Comparison of ENCODE assay signal across 1 cellular context in the genomic region with DNA sequence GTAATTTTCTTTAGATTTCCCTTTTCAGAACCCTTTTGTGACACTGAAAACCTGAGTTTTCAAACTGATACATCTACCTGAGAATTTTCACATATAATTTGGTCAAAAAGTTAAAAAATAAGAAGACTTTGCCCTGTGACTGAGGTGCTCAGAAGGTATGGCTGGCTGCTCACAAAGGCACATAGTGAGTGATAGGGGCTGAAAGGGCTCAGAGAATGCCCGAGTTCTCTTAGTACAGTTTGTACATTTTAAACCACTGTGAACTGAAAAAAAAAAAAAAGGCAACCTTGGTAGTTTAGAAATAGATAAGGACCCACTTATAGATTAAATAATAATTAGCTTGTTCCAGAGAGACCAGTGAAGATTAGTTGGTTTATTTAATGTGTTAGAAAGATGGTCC.
TF ChIP-seq lines count a peak whose summit lies in the region.

No MANE protein-coding gene starts in this region.

TF ChIP-seq in WTC11, 78 proteins besides CTCF, POLR2A, EP300 and RAD21 (continued from another document):
- TF ChIP-seq, protein P1, sequence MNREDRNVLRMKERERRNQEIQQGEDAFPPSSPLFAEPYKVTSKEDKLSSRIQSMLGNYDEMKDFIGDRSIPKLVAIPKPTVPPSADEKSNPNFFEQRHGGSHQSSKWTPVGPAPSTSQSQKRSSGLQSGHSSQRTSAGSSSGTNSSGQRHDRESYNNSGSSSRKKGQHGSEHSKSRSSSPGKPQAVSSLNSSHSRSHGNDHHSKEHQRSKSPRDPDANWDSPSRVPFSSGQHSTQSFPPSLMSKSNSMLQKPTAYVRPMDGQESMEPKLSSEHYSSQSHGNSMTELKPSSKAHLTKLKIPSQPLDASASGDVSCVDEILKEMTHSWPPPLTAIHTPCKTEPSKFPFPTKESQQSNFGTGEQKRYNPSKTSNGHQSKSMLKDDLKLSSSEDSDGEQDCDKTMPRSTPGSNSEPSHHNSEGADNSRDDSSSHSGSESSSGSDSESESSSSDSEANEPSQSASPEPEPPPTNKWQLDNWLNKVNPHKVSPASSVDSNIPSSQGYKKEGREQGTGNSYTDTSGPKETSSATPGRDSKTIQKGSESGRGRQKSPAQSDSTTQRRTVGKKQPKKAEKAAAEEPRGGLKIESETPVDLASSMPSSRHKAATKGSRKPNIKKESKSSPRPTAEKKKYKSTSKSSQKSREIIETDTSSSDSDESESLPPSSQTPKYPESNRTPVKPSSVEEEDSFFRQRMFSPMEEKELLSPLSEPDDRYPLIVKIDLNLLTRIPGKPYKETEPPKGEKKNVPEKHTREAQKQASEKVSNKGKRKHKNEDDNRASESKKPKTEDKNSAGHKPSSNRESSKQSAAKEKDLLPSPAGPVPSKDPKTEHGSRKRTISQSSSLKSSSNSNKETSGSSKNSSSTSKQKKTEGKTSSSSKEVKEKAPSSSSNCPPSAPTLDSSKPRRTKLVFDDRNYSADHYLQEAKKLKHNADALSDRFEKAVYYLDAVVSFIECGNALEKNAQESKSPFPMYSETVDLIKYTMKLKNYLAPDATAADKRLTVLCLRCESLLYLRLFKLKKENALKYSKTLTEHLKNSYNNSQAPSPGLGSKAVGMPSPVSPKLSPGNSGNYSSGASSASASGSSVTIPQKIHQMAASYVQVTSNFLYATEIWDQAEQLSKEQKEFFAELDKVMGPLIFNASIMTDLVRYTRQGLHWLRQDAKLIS (CRISPR knock-in tag; IDR thresholded peaks at IDR 0.05; ENCODE audit: borderline replicate concordance): no peak
- TF ChIP-seq, protein P2, sequence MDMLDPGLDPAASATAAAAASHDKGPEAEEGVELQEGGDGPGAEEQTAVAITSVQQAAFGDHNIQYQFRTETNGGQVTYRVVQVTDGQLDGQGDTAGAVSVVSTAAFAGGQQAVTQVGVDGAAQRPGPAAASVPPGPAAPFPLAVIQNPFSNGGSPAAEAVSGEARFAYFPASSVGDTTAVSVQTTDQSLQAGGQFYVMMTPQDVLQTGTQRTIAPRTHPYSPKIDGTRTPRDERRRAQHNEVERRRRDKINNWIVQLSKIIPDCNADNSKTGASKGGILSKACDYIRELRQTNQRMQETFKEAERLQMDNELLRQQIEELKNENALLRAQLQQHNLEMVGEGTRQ (CRISPR knock-in tag; IDR thresholded peaks at IDR 0.05): no peak
- no peak for TF ChIP-seq ZNF416 (CRISPR knock-in tag; IDR thresholded peaks at IDR 0.05)
- TF ChIP-seq, protein P3, sequence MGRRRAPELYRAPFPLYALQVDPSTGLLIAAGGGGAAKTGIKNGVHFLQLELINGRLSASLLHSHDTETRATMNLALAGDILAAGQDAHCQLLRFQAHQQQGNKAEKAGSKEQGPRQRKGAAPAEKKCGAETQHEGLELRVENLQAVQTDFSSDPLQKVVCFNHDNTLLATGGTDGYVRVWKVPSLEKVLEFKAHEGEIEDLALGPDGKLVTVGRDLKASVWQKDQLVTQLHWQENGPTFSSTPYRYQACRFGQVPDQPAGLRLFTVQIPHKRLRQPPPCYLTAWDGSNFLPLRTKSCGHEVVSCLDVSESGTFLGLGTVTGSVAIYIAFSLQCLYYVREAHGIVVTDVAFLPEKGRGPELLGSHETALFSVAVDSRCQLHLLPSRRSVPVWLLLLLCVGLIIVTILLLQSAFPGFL (CRISPR knock-in tag; IDR thresholded peaks at IDR 0.05; ENCODE audit: borderline replicate concordance): no peak
- no peak for TF ChIP-seq CBFB (CRISPR knock-in tag; IDR thresholded peaks at IDR 0.05; ENCODE audit: low read depth)
- TF ChIP-seq, protein P4, sequence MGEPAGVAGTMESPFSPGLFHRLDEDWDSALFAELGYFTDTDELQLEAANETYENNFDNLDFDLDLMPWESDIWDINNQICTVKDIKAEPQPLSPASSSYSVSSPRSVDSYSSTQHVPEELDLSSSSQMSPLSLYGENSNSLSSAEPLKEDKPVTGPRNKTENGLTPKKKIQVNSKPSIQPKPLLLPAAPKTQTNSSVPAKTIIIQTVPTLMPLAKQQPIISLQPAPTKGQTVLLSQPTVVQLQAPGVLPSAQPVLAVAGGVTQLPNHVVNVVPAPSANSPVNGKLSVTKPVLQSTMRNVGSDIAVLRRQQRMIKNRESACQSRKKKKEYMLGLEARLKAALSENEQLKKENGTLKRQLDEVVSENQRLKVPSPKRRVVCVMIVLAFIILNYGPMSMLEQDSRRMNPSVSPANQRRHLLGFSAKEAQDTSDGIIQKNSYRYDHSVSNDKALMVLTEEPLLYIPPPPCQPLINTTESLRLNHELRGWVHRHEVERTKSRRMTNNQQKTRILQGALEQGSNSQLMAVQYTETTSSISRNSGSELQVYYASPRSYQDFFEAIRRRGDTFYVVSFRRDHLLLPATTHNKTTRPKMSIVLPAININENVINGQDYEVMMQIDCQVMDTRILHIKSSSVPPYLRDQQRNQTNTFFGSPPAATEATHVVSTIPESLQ (CRISPR knock-in tag; IDR thresholded peaks at IDR 0.05): no peak
- no peak for TF ChIP-seq ELF4 (CRISPR knock-in tag; IDR thresholded peaks at IDR 0.05; ENCODE audit: low read depth)
- TF ChIP-seq, protein P5, sequence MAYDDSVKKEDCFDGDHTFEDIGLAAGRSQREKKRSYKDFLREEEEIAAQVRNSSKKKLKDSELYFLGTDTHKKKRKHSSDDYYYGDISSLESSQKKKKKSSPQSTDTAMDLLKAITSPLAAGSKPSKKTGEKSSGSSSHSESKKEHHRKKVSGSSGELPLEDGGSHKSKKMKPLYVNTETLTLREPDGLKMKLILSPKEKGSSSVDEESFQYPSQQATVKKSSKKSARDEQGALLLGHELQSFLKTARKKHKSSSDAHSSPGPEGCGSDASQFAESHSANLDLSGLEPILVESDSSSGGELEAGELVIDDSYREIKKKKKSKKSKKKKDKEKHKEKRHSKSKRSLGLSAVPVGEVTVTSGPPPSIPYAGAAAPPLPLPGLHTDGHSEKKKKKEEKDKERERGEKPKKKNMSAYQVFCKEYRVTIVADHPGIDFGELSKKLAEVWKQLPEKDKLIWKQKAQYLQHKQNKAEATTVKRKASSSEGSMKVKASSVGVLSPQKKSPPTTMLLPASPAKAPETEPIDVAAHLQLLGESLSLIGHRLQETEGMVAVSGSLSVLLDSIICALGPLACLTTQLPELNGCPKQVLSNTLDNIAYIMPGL (CRISPR knock-in tag; IDR thresholded peaks at IDR 0.05): no peak
- TF ChIP-seq ZBTB21 (CRISPR knock-in tag; IDR thresholded peaks at IDR 0.05; ENCODE audit: borderline replicate concordance): no peak
- no peak for TF ChIP-seq ZNF423 (CRISPR knock-in tag; IDR thresholded peaks at IDR 0.05)
- TF ChIP-seq, protein P6, sequence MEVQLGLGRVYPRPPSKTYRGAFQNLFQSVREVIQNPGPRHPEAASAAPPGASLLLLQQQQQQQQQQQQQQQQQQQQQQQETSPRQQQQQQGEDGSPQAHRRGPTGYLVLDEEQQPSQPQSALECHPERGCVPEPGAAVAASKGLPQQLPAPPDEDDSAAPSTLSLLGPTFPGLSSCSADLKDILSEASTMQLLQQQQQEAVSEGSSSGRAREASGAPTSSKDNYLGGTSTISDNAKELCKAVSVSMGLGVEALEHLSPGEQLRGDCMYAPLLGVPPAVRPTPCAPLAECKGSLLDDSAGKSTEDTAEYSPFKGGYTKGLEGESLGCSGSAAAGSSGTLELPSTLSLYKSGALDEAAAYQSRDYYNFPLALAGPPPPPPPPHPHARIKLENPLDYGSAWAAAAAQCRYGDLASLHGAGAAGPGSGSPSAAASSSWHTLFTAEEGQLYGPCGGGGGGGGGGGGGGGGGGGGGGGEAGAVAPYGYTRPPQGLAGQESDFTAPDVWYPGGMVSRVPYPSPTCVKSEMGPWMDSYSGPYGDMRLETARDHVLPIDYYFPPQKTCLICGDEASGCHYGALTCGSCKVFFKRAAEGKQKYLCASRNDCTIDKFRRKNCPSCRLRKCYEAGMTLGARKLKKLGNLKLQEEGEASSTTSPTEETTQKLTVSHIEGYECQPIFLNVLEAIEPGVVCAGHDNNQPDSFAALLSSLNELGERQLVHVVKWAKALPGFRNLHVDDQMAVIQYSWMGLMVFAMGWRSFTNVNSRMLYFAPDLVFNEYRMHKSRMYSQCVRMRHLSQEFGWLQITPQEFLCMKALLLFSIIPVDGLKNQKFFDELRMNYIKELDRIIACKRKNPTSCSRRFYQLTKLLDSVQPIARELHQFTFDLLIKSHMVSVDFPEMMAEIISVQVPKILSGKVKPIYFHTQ (CRISPR knock-in tag; IDR thresholded peaks at IDR 0.05): no peak
- TF ChIP-seq FOXK1 (CRISPR knock-in tag; IDR thresholded peaks at IDR 0.05): no peak
- TF ChIP-seq NFATC4 (CRISPR knock-in tag; IDR thresholded peaks at IDR 0.05): no peak
- TF ChIP-seq, protein P7, sequence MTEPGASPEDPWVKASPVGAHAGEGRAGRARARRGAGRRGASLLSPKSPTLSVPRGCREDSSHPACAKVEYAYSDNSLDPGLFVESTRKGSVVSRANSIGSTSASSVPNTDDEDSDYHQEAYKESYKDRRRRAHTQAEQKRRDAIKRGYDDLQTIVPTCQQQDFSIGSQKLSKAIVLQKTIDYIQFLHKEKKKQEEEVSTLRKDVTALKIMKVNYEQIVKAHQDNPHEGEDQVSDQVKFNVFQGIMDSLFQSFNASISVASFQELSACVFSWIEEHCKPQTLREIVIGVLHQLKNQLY (CRISPR knock-in tag; IDR thresholded peaks at IDR 0.05): no peak
- no peak for TF ChIP-seq SMAD4 (CRISPR knock-in tag; IDR thresholded peaks at IDR 0.05)
